1 cellular context compared by ENCODE assay signal in the genomic region with DNA sequence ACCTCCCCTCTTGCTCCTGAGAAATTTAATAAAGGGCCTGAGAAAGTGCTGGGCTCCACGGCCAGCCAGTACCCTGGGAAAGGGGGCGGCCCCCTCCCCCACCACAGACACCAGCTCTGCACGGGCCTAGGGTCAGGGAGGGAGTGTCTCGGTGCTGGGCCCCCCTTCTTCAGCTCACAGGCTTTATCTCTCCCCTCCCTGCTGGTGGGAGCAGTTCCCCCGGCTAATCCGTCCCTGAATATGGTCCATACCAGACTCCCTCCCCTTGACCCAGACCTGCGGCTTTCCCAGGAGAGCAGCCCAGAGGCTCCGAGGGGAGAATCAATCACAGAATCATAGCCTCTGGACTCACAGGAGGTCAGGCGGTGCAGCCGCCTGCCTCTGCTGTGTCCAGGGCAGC.
TF ChIP-seq lines count a peak whose summit lies in the region.

No MANE protein-coding gene starts in this region.

TF ChIP-seq in GM23338, 12 proteins besides CTCF, POLR2A, EP300 and RAD21 (continued from another document):
- TF ChIP-seq, protein P1, sequence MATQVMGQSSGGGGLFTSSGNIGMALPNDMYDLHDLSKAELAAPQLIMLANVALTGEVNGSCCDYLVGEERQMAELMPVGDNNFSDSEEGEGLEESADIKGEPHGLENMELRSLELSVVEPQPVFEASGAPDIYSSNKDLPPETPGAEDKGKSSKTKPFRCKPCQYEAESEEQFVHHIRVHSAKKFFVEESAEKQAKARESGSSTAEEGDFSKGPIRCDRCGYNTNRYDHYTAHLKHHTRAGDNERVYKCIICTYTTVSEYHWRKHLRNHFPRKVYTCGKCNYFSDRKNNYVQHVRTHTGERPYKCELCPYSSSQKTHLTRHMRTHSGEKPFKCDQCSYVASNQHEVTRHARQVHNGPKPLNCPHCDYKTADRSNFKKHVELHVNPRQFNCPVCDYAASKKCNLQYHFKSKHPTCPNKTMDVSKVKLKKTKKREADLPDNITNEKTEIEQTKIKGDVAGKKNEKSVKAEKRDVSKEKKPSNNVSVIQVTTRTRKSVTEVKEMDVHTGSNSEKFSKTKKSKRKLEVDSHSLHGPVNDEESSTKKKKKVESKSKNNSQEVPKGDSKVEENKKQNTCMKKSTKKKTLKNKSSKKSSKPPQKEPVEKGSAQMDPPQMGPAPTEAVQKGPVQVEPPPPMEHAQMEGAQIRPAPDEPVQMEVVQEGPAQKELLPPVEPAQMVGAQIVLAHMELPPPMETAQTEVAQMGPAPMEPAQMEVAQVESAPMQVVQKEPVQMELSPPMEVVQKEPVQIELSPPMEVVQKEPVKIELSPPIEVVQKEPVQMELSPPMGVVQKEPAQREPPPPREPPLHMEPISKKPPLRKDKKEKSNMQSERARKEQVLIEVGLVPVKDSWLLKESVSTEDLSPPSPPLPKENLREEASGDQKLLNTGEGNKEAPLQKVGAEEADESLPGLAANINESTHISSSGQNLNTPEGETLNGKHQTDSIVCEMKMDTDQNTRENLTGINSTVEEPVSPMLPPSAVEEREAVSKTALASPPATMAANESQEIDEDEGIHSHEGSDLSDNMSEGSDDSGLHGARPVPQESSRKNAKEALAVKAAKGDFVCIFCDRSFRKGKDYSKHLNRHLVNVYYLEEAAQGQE (IDR thresholded peaks at IDR 0.05; ENCODE audit: unreplicated experiment), result no peak
- no peak for TF ChIP-seq EZH2phosphoT487 (IDR thresholded peaks at IDR 0.05; ENCODE audit: unreplicated experiment)
- TF ChIP-seq EZH2 (IDR thresholded peaks at IDR 0.05; ENCODE audit: low read depth, unreplicated experiment), result no peak
- TF ChIP-seq ZNF331 (CRISPR knock-in tag; IDR thresholded peaks at IDR 0.05; ENCODE audit: low read depth), result no peak
- TF ChIP-seq NANOG (IDR thresholded peaks at IDR 0.05; ENCODE audit: borderline replicate concordance), result no peak
- TF ChIP-seq, protein P2, sequence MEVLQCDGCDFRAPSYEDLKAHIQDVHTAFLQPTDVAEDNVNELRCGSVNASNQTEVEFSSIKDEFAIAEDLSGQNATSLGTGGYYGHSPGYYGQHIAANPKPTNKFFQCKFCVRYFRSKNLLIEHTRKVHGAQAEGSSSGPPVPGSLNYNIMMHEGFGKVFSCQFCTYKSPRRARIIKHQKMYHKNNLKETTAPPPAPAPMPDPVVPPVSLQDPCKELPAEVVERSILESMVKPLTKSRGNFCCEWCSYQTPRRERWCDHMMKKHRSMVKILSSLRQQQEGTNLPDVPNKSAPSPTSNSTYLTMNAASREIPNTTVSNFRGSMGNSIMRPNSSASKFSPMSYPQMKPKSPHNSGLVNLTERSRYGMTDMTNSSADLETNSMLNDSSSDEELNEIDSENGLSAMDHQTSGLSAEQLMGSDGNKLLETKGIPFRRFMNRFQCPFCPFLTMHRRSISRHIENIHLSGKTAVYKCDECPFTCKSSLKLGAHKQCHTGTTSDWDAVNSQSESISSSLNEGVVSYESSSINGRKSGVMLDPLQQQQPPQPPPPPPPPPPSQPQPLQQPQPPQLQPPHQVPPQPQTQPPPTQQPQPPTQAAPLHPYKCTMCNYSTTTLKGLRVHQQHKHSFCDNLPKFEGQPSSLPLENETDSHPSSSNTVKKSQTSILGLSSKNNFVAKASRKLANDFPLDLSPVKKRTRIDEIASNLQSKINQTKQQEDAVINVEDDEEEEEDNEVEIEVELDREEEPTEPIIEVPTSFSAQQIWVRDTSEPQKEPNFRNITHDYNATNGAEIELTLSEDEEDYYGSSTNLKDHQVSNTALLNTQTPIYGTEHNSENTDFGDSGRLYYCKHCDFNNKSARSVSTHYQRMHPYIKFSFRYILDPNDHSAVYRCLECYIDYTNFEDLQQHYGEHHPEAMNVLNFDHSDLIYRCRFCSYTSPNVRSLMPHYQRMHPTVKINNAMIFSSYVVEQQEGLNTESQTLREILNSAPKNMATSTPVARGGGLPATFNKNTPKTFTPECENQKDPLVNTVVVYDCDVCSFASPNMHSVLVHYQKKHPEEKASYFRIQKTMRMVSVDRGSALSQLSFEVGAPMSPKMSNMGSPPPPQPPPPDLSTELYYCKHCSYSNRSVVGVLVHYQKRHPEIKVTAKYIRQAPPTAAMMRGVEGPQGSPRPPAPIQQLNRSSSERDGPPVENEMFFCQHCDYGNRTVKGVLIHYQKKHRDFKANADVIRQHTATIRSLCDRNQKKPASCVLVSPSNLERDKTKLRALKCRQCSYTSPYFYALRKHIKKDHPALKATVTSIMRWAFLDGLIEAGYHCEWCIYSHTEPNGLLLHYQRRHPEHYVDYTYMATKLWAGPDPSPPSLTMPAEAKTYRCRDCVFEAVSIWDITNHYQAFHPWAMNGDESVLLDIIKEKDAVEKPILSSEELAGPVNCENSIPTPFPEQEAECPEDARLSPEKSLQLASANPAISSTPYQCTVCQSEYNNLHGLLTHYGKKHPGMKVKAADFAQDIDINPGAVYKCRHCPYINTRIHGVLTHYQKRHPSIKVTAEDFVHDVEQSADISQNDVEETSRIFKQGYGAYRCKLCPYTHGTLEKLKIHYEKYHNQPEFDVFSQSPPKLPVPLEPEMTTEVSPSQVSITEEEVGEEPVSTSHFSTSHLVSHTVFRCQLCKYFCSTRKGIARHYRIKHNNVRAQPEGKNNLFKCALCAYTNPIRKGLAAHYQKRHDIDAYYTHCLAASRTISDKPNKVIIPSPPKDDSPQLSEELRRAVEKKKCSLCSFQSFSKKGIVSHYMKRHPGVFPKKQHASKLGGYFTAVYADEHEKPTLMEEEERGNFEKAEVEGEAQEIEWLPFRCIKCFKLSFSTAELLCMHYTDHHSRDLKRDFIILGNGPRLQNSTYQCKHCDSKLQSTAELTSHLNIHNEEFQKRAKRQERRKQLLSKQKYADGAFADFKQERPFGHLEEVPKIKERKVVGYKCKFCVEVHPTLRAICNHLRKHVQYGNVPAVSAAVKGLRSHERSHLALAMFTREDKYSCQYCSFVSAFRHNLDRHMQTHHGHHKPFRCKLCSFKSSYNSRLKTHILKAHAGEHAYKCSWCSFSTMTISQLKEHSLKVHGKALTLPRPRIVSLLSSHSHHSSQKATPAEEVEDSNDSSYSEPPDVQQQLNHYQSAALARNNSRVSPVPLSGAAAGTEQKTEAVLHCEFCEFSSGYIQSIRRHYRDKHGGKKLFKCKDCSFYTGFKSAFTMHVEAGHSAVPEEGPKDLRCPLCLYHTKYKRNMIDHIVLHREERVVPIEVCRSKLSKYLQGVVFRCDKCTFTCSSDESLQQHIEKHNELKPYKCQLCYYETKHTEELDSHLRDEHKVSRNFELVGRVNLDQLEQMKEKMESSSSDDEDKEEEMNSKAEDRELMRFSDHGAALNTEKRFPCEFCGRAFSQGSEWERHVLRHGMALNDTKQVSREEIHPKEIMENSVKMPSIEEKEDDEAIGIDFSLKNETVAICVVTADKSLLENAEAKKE (CRISPR knock-in tag; IDR thresholded peaks at IDR 0.05), result no peak
TF ChIP-seq in GM23338: peak in this region for 0.
